In genomic region chr2:27086090-27086721, GRCh38 we compare ENCODE assay signal across 1 cellular context.
TF ChIP-seq lines count a peak whose summit lies in the region.

No MANE protein-coding gene starts in this region.

TF ChIP-seq in HepG2, 621 proteins besides CTCF, POLR2A, EP300 and RAD21 (continued from another document and continues in another):
- TF ChIP-seq NFAT5 (CRISPR knock-in tag; IDR thresholded peaks at IDR 0.05) (no peak), HMG20B (CRISPR knock-in tag; conservative IDR thresholded peaks at IDR 0.05) (no peak), TERF1 (CRISPR knock-in tag; IDR thresholded peaks at IDR 0.05) (no peak), DDIT3 (CRISPR knock-in tag; IDR thresholded peaks at IDR 0.05) (no peak), RBFOX2 (IDR thresholded peaks at IDR 0.05; ENCODE audit: low read depth, low read length) (peak; percentile 80), ZBTB46 (CRISPR knock-in tag; IDR thresholded peaks at IDR 0.05; ENCODE audit: borderline replicate concordance) (no peak; the same call in 1 of the 2 replicates), JUN (CRISPR knock-in tag; IDR thresholded peaks at IDR 0.05) (no peak), ZBTB34 (CRISPR knock-in tag; IDR thresholded peaks at IDR 0.05) (0 out of 2 replicates have a peak, but pooled peaks have one; percentile 70), THRA (CRISPR knock-in tag; IDR thresholded peaks at IDR 0.05; ENCODE audit: borderline replicate concordance) (peak; percentile 65; the same call in 1 of the 2 replicates), SIN3A (IDR thresholded peaks at IDR 0.05; ENCODE audit: borderline replicate concordance, low read depth, low read length) (peak; percentile 90), ZSCAN12 (CRISPR knock-in tag; IDR thresholded peaks at IDR 0.05) (0 out of 2 replicates have a peak, but pooled peaks have one; percentile 16), TCF7L2 (IDR thresholded peaks at IDR 0.05; ENCODE audit: low read depth, low read length) (no peak), PRDM4 (CRISPR knock-in tag; IDR thresholded peaks at IDR 0.05; ENCODE audit: borderline replicate concordance) (no peak), CEBPZ (IDR thresholded peaks at IDR 0.05; ENCODE audit: low read length) (no peak), BRD4 (CRISPR knock-in tag; IDR thresholded peaks at IDR 0.05) (peak; percentile 66; the same call in 1 of the 2 replicates), ZNF672 (CRISPR knock-in tag; IDR thresholded peaks at IDR 0.05) (no peak), ZSCAN30 (CRISPR knock-in tag; IDR thresholded peaks at IDR 0.05) (no peak), HMG20A (CRISPR knock-in tag; IDR thresholded peaks at IDR 0.05; ENCODE audit: borderline replicate concordance) (peak; percentile 20; the same call in 1 of the 2 replicates), ZNF691 (CRISPR knock-in tag; IDR thresholded peaks at IDR 0.05; ENCODE audit: borderline replicate concordance, low read depth) (no peak; the same call in 1 of the 2 replicates), GFI1 (CRISPR knock-in tag; IDR thresholded peaks at IDR 0.05; ENCODE audit: borderline replicate concordance) (no peak), ZNF414 (CRISPR knock-in tag; IDR thresholded peaks at IDR 0.05) (no peak), NBN (conservative IDR thresholded peaks at IDR 0.05) (no peak), ZFP36L2 (CRISPR knock-in tag; IDR thresholded peaks at IDR 0.05) (0 out of 2 replicates have a peak, but pooled peaks have one; percentile 70), ZNF749 (CRISPR knock-in tag; IDR thresholded peaks at IDR 0.05; ENCODE audit: borderline replicate concordance) (peak; percentile 55; the same call in 1 of the 2 replicates), SMARCC2 (IDR thresholded peaks at IDR 0.05) (no peak), MTF1 (CRISPR knock-in tag; IDR thresholded peaks at IDR 0.05) (0 out of 2 replicates have a peak, but pooled peaks have one; percentile 20), ZNF576 (CRISPR knock-in tag; IDR thresholded peaks at IDR 0.05) (peak; percentile 83; the same call in 1 of the 2 replicates), ZHX1 (CRISPR knock-in tag; IDR thresholded peaks at IDR 0.05; ENCODE audit: low read depth) (peak; percentile 85), TAF15 (IDR thresholded peaks at IDR 0.05; ENCODE audit: low read depth, low read length, poor library complexity, severe bottlenecking) (peak; percentile 36)
